7 cellular contexts compared by ENCODE assay signal in the genomic region with DNA sequence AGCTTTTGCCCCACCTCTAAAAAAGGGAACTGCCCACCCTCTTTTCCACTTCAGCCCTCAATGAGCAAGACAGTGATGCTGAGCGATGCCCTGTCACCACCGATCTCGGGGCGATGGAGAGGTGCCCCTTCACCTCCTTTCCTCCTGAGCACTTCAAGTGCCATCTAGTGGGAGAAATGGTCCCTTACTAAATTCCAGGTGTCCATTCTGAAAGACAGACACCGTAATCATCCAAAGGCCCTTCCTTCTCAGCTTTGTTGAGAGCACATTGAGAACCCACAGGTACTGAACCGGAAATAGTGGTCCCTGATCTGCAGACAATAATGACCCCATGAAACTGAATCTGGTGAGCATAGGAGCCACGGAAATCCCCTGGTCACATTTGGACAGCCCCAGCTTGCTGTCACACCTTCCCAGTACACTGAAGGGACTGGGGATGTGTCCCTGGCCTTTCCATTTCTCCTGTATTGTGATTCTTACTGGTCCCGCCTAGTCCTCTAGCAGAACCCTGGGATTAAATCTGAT. TPM values are rescaled to one million over a fixed set of nuclear protein-coding genes. Genes with fewer than 3 reads are reported as not detected.
A peak's percentile ranks its signal among the peaks of the same experiment; 100 is the strongest.
DNase-seq lines count a peak whose midpoint lies in the region; ATAC-seq and TF ChIP-seq lines count a peak whose summit lies in the region.

No MANE protein-coding gene starts in this region.

- intact Hi-C loops in OCI-LY7 (cut with micrococcal nuclease; ENCODE audit: unreplicated experiment) = loop anchor here (1.0 kb wide), 1 partner anchor 26 kb away; no protein-coding TSS in a partner anchor

- H3K27ac ChIP-seq in OCI-LY7 (ENCODE audit: low read depth, low read length, poor library complexity, severe bottlenecking) = no peak overlapping the region
- H3K27ac ChIP-seq in temporal lobe (ENCODE audit: low read depth, low read length) = peak overlapping the region; percentile 97

- peak overlapping the region; percentile 52; the same call in 1 of the 2 replicates for H2AFZ ChIP-seq in OCI-LY7 (ENCODE audit: low read length)

- BruUV-seq in OCI-LY7 (replicated peaks; lab: Mats Ljungman, UMichigan) = no TSS peak

- CTCF ChIA-PET in OCI-LY7 (lab: Charles Lee; ENCODE audit: unreplicated experiment) = interaction anchor here (0.8 to 1.0 kb wide), 2 partner anchors 10 to 12 kb away, joined by 3 read pairs; no protein-coding TSS in a partner anchor

- TF ChIP-seq CTCF in OCI-LY7 (conservative IDR thresholded peaks at IDR 0.05; ENCODE audit: low read length) = peak; percentile 86

- no peak overlapping the region for H3K4me3 ChIP-seq in OCI-LY7 (ENCODE audit: low read depth, low read length, poor library complexity, severe bottlenecking)

- POLR2A ChIA-PET in OCI-LY7 (lab: Charles Lee) = interaction anchor here (2.2 kb wide), 1 partner anchor 486 kb away, joined by 5 read pairs; no protein-coding TSS in a partner anchor

- no peaks in the 10 kb centered on the region for H3K36me3 ChIP-seq in OCI-LY7 (ENCODE audit: insufficient read depth, low read length)

- DNase-seq in GM03348 (ENCODE audit: low spot score) (peak; percentile 39), OCI-LY7 (ENCODE audit: low spot score) (peak; percentile 49), astrocyte of the hippocampus (ENCODE audit: low read depth, low spot score) (peak; percentile 63), kidney tubule cell (ENCODE audit: low spot score) (peak; percentile 66)

- H4K20me1 ChIP-seq in OCI-LY7 (ENCODE audit: insufficient read depth, low read length) = no peaks in the 10 kb centered on the region

- peak; percentile 82 for ATAC-seq in GM19438 (IDR thresholded peaks at IDR 0.05; ENCODE audit: low read depth, unreplicated experiment)
- peak; percentile 81 for ATAC-seq in HG03196 (IDR thresholded peaks at IDR 0.05; ENCODE audit: unreplicated experiment)

- H3K9me2 ChIP-seq in OCI-LY7 (ENCODE audit: insufficient read depth, low read length) = no peaks in the 10 kb centered on the region

- peak overlapping the region; percentile 12; the same call in 1 of the 2 replicates for H3K4me2 ChIP-seq in OCI-LY7 (ENCODE audit: low read length)

- H3K79me2 ChIP-seq in OCI-LY7 (ENCODE audit: insufficient read depth, low read depth, low read length) = no peaks in the 10 kb centered on the region

- H3K9me3 ChIP-seq in OCI-LY7 (ENCODE audit: low read length) = no peaks in the 10 kb centered on the region

- H3K4me1 ChIP-seq in OCI-LY7 (ENCODE audit: insufficient read depth, low read length, poor library complexity, severe bottlenecking) = peaks cover 26% of the 10 kb centered on the region

RNA-seq across cellular contexts. Expression of gene KCTD18, which starts 38.5 kb away (rescaled TPM):
- 10.9 and 12.7 TPM in 2 replicates for total RNA-seq in OCI-LY7 (2014; rRNA removed; shearing (Covaris generic))
- total RNA-seq in OCI-LY7 (2022) = 16.2 and 20.0 TPM in 2 replicates
- 8.1 TPM for total RNA-seq in temporal lobe

RNA-seq across cellular contexts. Expression of gene SGO2, which starts 54.6 kb away (rescaled TPM):
- 24.6 and 29.3 TPM in 2 replicates for total RNA-seq in OCI-LY7 (2014; rRNA removed; shearing (Covaris generic))
- total RNA-seq in OCI-LY7 (2022) = 55.3 and 62.5 TPM in 2 replicates
- 3.7 TPM for total RNA-seq in temporal lobe
